In genomic region chr3:57983734-57984518, GRCh38 we compare ENCODE assay signal across 8 cellular contexts. TPM values are rescaled to one million over a fixed set of nuclear protein-coding genes. Genes with fewer than 3 reads are reported as not detected.
A peak's percentile ranks its signal among the peaks of the same experiment; 100 is the strongest.
DNase-seq lines count a peak whose midpoint lies in the region; TF ChIP-seq lines count a peak whose summit lies in the region.

No MANE protein-coding gene starts in this region.

- DNase-seq in GM12865 (ENCODE audit: low read depth) (peak; percentile 92), MG63 (peak; percentile 74), fibroblast of gingiva (ENCODE audit: low read depth) (peak; percentile 75), occipital lobe (lab: John Stamatoyannopoulos, UW) (no peak), NCI-H1417 treated with DMSO at 0.1 percent for 48 hours (lab: John Stamatoyannopoulos, UW) (no peak)
- DNase-seq in activated CD4-positive, alpha-beta T cell treated with anti-CD3 and anti-CD28 coated beads, Interleukin-2, amount 50 U/mL, for 1 hour, result peak; percentile 8

- H3K4me3 ChIP-seq in GM12865 (ENCODE audit: low read depth, low read length), result no peak overlapping the region
- H3K4me3 ChIP-seq in HEK293 (ENCODE audit: low read depth, low read length), result no peak overlapping the region
- no peak overlapping the region for H3K4me3 ChIP-seq in MG63
- no peak overlapping the region for H3K4me3 ChIP-seq in parathyroid adenoma (ENCODE audit: low read depth, low read length)

- H2AFZ ChIP-seq in parathyroid adenoma, result peak overlapping the region; percentile 40

- H3K27ac ChIP-seq in HEK293 (ENCODE audit: extremely low read depth, low read depth, low read length), result no peak overlapping the region
- peak overlapping the region; percentile 24 for H3K27ac ChIP-seq in parathyroid adenoma

- H3K36me3 ChIP-seq in HEK293 (ENCODE audit: control insufficient read depth in 2 of 2, insufficient read depth in 1 of 2, low read length in 2 of 2) (no peaks in the 10 kb centered on the region), MG63 (no peaks in the 10 kb centered on the region), parathyroid adenoma (ENCODE audit: control insufficient read depth, insufficient read depth, low read length) (no peaks in the 10 kb centered on the region)

- no peaks in the 10 kb centered on the region for H3K79me2 ChIP-seq in parathyroid adenoma

- no peak overlapping the region for H3K4me2 ChIP-seq in parathyroid adenoma (ENCODE audit: low read length)

- H3K27me3 ChIP-seq in MG63 (no peaks in the 10 kb centered on the region), parathyroid adenoma (ENCODE audit: control insufficient read depth, insufficient read depth, low read length) (no peaks in the 10 kb centered on the region)

- POLR2A ChIA-PET in HEK293 (lab: Yijun Ruan, JAX), result no interaction called here

- no peak for TF ChIP-seq CTCF in GM12865 (IDR thresholded peaks at IDR 0.05; ENCODE audit: insufficient read depth, low read depth, low read length, missing control alignments)
- no peak for TF ChIP-seq CTCF in HEK293 (tag by site-specific recombination; IDR thresholded peaks at IDR 0.05)
- no peak for TF ChIP-seq CTCF in parathyroid adenoma (IDR thresholded peaks at IDR 0.05)

- H3K9me3 ChIP-seq in HEK293 (ENCODE audit: control insufficient read depth, insufficient read depth, low read depth, low read length), result no peaks in the 10 kb centered on the region
- H3K9me3 ChIP-seq in MG63, result no peaks in the 10 kb centered on the region
- no peaks in the 10 kb centered on the region for H3K9me3 ChIP-seq in parathyroid adenoma (ENCODE audit: control insufficient read depth, low read length)

- H3K9ac ChIP-seq in parathyroid adenoma, result no peak overlapping the region

- CTCF ChIA-PET in HEK293 (lab: Yijun Ruan, JAX), result no interaction called here

- H3K4me1 ChIP-seq in HEK293 (ENCODE audit: control insufficient read depth, insufficient read depth, low read length) (no peaks in the 10 kb centered on the region), parathyroid adenoma (peaks cover 3% of the 10 kb centered on the region)

TF ChIP-seq in HEK293, 187 proteins besides CTCF, POLR2A, EP300 and RAD21:
- no peak for TF ChIP-seq ZNF366 (tag by site-specific recombination; conservative IDR thresholded peaks at IDR 0.05)
- TF ChIP-seq ZNF768 (tag by site-specific recombination; IDR thresholded peaks at IDR 0.05), result 0 out of 2 replicates have a peak, but pooled peaks have one; percentile 16

RNA-seq across cellular contexts. Expression of gene FLNB, which starts 24.3 kb away (rescaled TPM):
- 103 and 128 TPM in 2 replicates for total RNA-seq in MG63 (2014; rRNA removed; shearing (Covaris generic); ENCODE audit: low replicate concordance)
- 27.6 TPM for total RNA-seq in occipital lobe

Comparison
In these comparisons a context has a peak if more than half of its experiments do, and no peak if none do; other contexts are left out.
1. DNase-seq: peak in GM12865 (single experiment), MG63 (single experiment), activated CD4-positive, alpha-beta T cell treated with anti-CD3 and anti-CD28 coated beads, Interleukin-2, amount 50 U/mL, for 1 hour (single experiment) and fibroblast of gingiva (single experiment); none in occipital lobe (single experiment) and NCI-H1417 treated with DMSO at 0.1 percent for 48 hours (single experiment).